8 cellular contexts compared by ENCODE assay signal in the genomic region with DNA sequence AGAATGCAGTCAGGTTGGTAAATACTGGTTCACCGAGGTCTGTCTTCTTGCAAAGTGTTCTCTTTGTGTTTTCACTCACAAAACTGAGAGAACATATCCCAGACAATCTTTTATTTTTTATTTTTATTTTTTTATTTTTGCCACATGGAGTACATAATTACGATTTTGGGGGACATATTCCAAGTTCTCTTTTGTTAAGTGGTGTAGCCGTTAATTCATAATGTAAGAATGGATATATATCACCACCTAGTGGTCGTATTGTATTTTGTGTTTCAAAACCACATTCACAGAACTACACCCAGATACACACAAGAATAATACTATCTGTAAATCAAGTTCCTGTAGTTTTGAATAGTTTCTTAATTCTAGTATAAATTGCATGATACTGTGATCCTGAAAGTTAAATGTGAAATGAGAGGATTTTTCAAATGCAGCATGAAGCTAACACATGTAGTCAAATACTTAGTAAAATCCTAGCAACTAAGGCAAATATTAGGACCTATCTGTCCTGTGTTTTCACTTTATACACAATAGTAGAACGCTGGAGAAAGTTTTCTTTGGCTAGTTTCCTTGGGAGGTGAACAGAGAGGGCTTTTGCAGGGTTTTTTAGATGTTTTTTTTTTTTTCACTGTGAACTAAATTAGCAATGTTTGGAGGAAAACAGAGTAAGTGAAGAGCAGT.
DNase-seq lines count a peak whose midpoint lies in the region; ATAC-seq and TF ChIP-seq lines count a peak whose summit lies in the region.

No MANE protein-coding gene starts in this region.

- H3K36me3 ChIP-seq in right atrium auricular region, result peaks cover 3% of the 10 kb centered on the region
- H3K36me3 ChIP-seq in OCI-LY7 (ENCODE audit: insufficient read depth, low read length), result no peaks in the 10 kb centered on the region
- peaks cover 18% of the 10 kb centered on the region for H3K36me3 ChIP-seq in endodermal cell (ENCODE audit: control insufficient read depth, insufficient read depth, low read length)

- POLR2A ChIA-PET in OCI-LY7 (lab: Charles Lee), result interaction anchor here (0.6 kb wide), 1 partner anchor 1087 kb away, joined by 4 read pairs; no protein-coding TSS in a partner anchor

- no peak overlapping the region for H3K4me3 ChIP-seq in right atrium auricular region
- H3K4me3 ChIP-seq in OCI-LY7 (ENCODE audit: low read depth, low read length, poor library complexity, severe bottlenecking), result no peak overlapping the region
- no peak overlapping the region for H3K4me3 ChIP-seq in endodermal cell (ENCODE audit: low read length)

- WGBS in endodermal cell (ENCODE audit: insufficient coverage in 1 of 2, insufficient read length in 1 of 2), 2 experiments, result 66% methylated on average over 3 of the region's 5 CpGs; no CpG with 5 or more reads in 1 of the 2 experiments

- BruUV-seq in OCI-LY7 (replicated peaks; lab: Mats Ljungman, UMichigan), result no TSS peak

- peak in 1 of 2 donors; percentile 75 for TF ChIP-seq CTCF in right atrium auricular region (IDR thresholded peaks at IDR 0.05)
- TF ChIP-seq CTCF in OCI-LY7 (conservative IDR thresholded peaks at IDR 0.05; ENCODE audit: low read length), result peak; percentile 91
- TF ChIP-seq CTCF in endodermal cell (conservative IDR thresholded peaks at IDR 0.05), result peak; percentile 84
- TF ChIP-seq CTCF in nephron (IDR thresholded peaks at IDR 0.05; ENCODE audit: unreplicated experiment in 3 of 3), result peak; percentile 64 to 79 (median 70)

- no peak overlapping the region for H3K4me2 ChIP-seq in OCI-LY7 (ENCODE audit: low read length)

- H3K9me3 Mint-ChIP-seq in endodermal cell (no peaks in the 10 kb centered on the region), nephron (no peaks in the 10 kb centered on the region)

- peaks cover 52% of the 10 kb centered on the region for H3K4me1 Mint-ChIP-seq in endodermal cell
- H3K4me1 Mint-ChIP-seq in nephron, result peaks cover 70% of the 10 kb centered on the region

- H3K79me2 ChIP-seq in OCI-LY7 (ENCODE audit: insufficient read depth, low read depth, low read length), result no peaks in the 10 kb centered on the region

- H3K27ac Mint-ChIP-seq in endodermal cell (no peak overlapping the region), nephron (peak overlapping the region; percentile 33 to 92 (median 84))

- H3K9me3 ChIP-seq in right atrium auricular region, result no peaks in the 10 kb centered on the region
- no peaks in the 10 kb centered on the region for H3K9me3 ChIP-seq in OCI-LY7 (ENCODE audit: low read length)
- peaks cover 4% of the 10 kb centered on the region for H3K9me3 ChIP-seq in endodermal cell (ENCODE audit: control insufficient read depth, low read length)

- CTCF ChIA-PET in OCI-LY7 (lab: Charles Lee; ENCODE audit: unreplicated experiment), result no interaction called here

- H4K20me1 ChIP-seq in OCI-LY7 (ENCODE audit: insufficient read depth, low read length), result no peaks in the 10 kb centered on the region

- no peak for DNase-seq in Right ventricle myocardium inferior (ENCODE audit: missing footprints)
- DNase-seq in right atrium auricular region (ENCODE audit: low spot score), result no peak
- DNase-seq in OCI-LY7 (ENCODE audit: low spot score), result peak; percentile 47
- DNase-seq in endodermal cell, result no peak
- no peak for DNase-seq in UCSD-AML1 (lab: John Stamatoyannopoulos, UW; ENCODE audit: unreplicated experiment)
- DNase-seq in 8988T, result no peak

- peaks cover 0 to 4% of the 10 kb centered on the region in 2 donors for H3K4me1 ChIP-seq in right atrium auricular region
- H3K4me1 ChIP-seq in OCI-LY7 (ENCODE audit: insufficient read depth, low read length, poor library complexity, severe bottlenecking), result no peaks in the 10 kb centered on the region
- peaks cover 15% of the 10 kb centered on the region for H3K4me1 ChIP-seq in endodermal cell (ENCODE audit: control insufficient read depth, insufficient read depth, low read length)

- H3K27ac ChIP-seq in right atrium auricular region (no peak overlapping the region), OCI-LY7 (ENCODE audit: low read depth, low read length, poor library complexity, severe bottlenecking) (no peak overlapping the region), endodermal cell (ENCODE audit: low read depth, low read length) (no peak overlapping the region)

- H3K9me2 ChIP-seq in OCI-LY7 (ENCODE audit: insufficient read depth, low read length), result no peaks in the 10 kb centered on the region

- H3K9ac ChIP-seq in endodermal cell (ENCODE audit: extremely low read depth, low read length, poor library complexity, severe bottlenecking), result no peak overlapping the region

- H2AFZ ChIP-seq in OCI-LY7 (ENCODE audit: low read length), result no peak overlapping the region

- H3K27me3 ChIP-seq in right atrium auricular region (no peaks in the 10 kb centered on the region), endodermal cell (ENCODE audit: control insufficient read depth, insufficient read depth, low read length, poor library complexity, severe bottlenecking) (peaks cover 5% of the 10 kb centered on the region)

- H3K4me3 Mint-ChIP-seq in endodermal cell (no peak overlapping the region), nephron (no peak overlapping the region)

- no peaks in the 10 kb centered on the region for H3K27me3 Mint-ChIP-seq in endodermal cell (ENCODE audit: insufficient read depth)
- no peaks in the 10 kb centered on the region for H3K27me3 Mint-ChIP-seq in nephron (ENCODE audit: low read depth)

- intact Hi-C loops in Right ventricle myocardium inferior (cut with DNase I), result loop anchor here (1.0 to 2.0 kb wide), 2 partner anchors 1213 to 1251 kb away; no protein-coding TSS in a partner anchor
- intact Hi-C loops in OCI-LY7 (cut with micrococcal nuclease; ENCODE audit: unreplicated experiment), result loop anchor here (1.0 to 10.0 kb wide), 3 partner anchors 129 to 1212 kb away; no protein-coding TSS in a partner anchor

- ATAC-seq in Right ventricle myocardium inferior, result peak; percentile 47
- peak; percentile 71 for ATAC-seq in HG03378 (IDR thresholded peaks at IDR 0.05; ENCODE audit: unreplicated experiment)

- H3K36me3 Mint-ChIP-seq in endodermal cell (ENCODE audit: low read depth) (peaks cover 51% of the 10 kb centered on the region), nephron (ENCODE audit: low read depth) (peaks cover 86% of the 10 kb centered on the region)
